ENCODE assay signal across 25 cellular contexts in genomic region chr5:55406292-55406691, GRCh38.
DNase-seq lines count a peak whose midpoint lies in the region; ATAC-seq and TF ChIP-seq lines count a peak whose summit lies in the region.
"Had no signal": no experiment of that assay in that cellular context is flagged by ENCODE, and none has a peak within 500 bp of the region (broad histone marks: within the 10 kb centered on the region; RNA-seq: fewer than 3 reads in every experiment).

No MANE protein-coding gene starts in this region.

- no peak overlapping the region for H2AFZ ChIP-seq in GM23338
- H2AFZ ChIP-seq: neural progenitor cell had no signal

- H3K36me3 Mint-ChIP-seq in GM23338 (ENCODE audit: low read depth) (peaks cover 41% of the 10 kb centered on the region), endodermal cell (ENCODE audit: low read depth) (peaks cover 57% of the 10 kb centered on the region)

- H3K9ac ChIP-seq in endodermal cell (ENCODE audit: extremely low read depth, low read length, poor library complexity, severe bottlenecking), result no peak overlapping the region
- H3K9ac ChIP-seq: neural progenitor cell had no signal

- ATAC-seq in GM23338 (peak; percentile 48), Right ventricle myocardium inferior (no peak), GM18517 (IDR thresholded peaks at IDR 0.05; ENCODE audit: unreplicated experiment) (no peak)
- ATAC-seq: stimulated activated effector memory CD8-positive, alpha-beta T cell treated with anti-CD3 and anti-CD28 coated beads, Interleukin-12 subunit alpha, Interleukin-12 subunit beta, amount 100 ng/mL, for 72 hours had no signal

- H3K27me3 ChIP-seq in GM23338 (ENCODE audit: insufficient read depth) (no peaks in the 10 kb centered on the region), endodermal cell (ENCODE audit: control insufficient read depth, insufficient read depth, low read length, poor library complexity, severe bottlenecking) (no peaks in the 10 kb centered on the region)
- H3K27me3 ChIP-seq: adrenal gland, neural progenitor cell, spleen had no signal

- H3K27ac Mint-ChIP-seq in GM23338, result no peak overlapping the region
- H3K27ac Mint-ChIP-seq in endodermal cell, result peak overlapping the region; percentile 62
- H3K27ac Mint-ChIP-seq: activated naive CD4-positive, alpha-beta T cell treated with anti-CD3 and anti-CD28 coated beads for 36 hours; activated T-cell treated with anti-CD3 and anti-CD28 coated beads, Interleukin-2, amount 50 U/mL, for 72 hours; immature natural killer cell; neural progenitor cell; stimulated activated effector memory CD8-positive, alpha-beta T cell treated with anti-CD3 and anti-CD28 coated beads, Interleukin-12 subunit alpha, Interleukin-12 subunit beta, amount 100 ng/mL, for 72 hours; type B pancreatic cell had no signal

- H3F3A ChIP-seq in GM23338 (replicated peaks; ENCODE audit: low read depth), result no peaks in the 10 kb centered on the region

- no peak for TF ChIP-seq CTCF in GM23338 (conservative IDR thresholded peaks at IDR 0.05; ENCODE audit: low read depth in 2 of 2)
- TF ChIP-seq CTCF in endodermal cell (conservative IDR thresholded peaks at IDR 0.05), result no peak

- H4K20me1 ChIP-seq in GM23338 (replicated peaks; ENCODE audit: insufficient read depth), result no peaks in the 10 kb centered on the region

- no peaks in the 10 kb centered on the region for H3K79me2 ChIP-seq in GM23338 (replicated peaks; ENCODE audit: insufficient read depth)

- intact Hi-C loops in Right ventricle myocardium inferior (cut with DNase I), result no loop called here

- H3K9me3 Mint-ChIP-seq in GM23338, result no peaks in the 10 kb centered on the region
- H3K9me3 Mint-ChIP-seq in endodermal cell, result no peaks in the 10 kb centered on the region
- H3K9me3 Mint-ChIP-seq: activated naive CD4-positive, alpha-beta T cell treated with anti-CD3 and anti-CD28 coated beads for 36 hours; activated T-cell treated with anti-CD3 and anti-CD28 coated beads, Interleukin-2, amount 50 U/mL, for 72 hours; brain; immature natural killer cell; neural progenitor cell; stimulated activated effector memory CD8-positive, alpha-beta T cell treated with anti-CD3 and anti-CD28 coated beads, Interleukin-12 subunit alpha, Interleukin-12 subunit beta, amount 100 ng/mL, for 72 hours; type B pancreatic cell had no signal

- H3K4me3 ChIP-seq in GM23338 (no peak overlapping the region), endodermal cell (ENCODE audit: low read length) (no peak overlapping the region)
- H3K4me3 ChIP-seq: adrenal gland, neural progenitor cell, spleen had no signal

- H3K9me3 ChIP-seq in endodermal cell (ENCODE audit: control insufficient read depth, low read length), result no peaks in the 10 kb centered on the region
- H3K9me3 ChIP-seq: adrenal gland, spleen had no signal

- H3K36me3 ChIP-seq in GM23338 (ENCODE audit: insufficient read depth) (peaks cover 11% of the 10 kb centered on the region), endodermal cell (ENCODE audit: control insufficient read depth, insufficient read depth, low read length) (peaks cover 75% of the 10 kb centered on the region)

- H3K27ac ChIP-seq in GM23338 (ENCODE audit: low read depth) (no peak overlapping the region), endodermal cell (ENCODE audit: low read depth, low read length) (no peak overlapping the region)
- H3K27ac ChIP-seq: adrenal gland, C4-2B, neural progenitor cell, spleen had no signal

- H3K4me1 ChIP-seq in GM23338 (ENCODE audit: insufficient read depth), result no peaks in the 10 kb centered on the region
- peaks cover 5% of the 10 kb centered on the region for H3K4me1 ChIP-seq in endodermal cell (ENCODE audit: control insufficient read depth, insufficient read depth, low read length)
- H3K4me1 ChIP-seq: adrenal gland, neural progenitor cell had no signal

- peak; percentile 11 for DNase-seq in GM23338 (ENCODE audit: low spot score)
- DNase-seq in NCI-H1417 treated with DMSO at 0.1 percent for 48 hours (lab: John Stamatoyannopoulos, UW), result peak; percentile 37
- peak; percentile 96 for DNase-seq in NCI-H748 treated with DMSO at 0.1 percent for 48 hours (lab: John Stamatoyannopoulos, UW)
- DNase-seq in endodermal cell, result peak; percentile 72
- DNase-seq in H4 (ENCODE audit: low spot score), result no peak
- no peak for DNase-seq in Right ventricle myocardium inferior (ENCODE audit: missing footprints)
- DNase-seq: activated CD4-positive, alpha-beta T cell treated with anti-CD3 and anti-CD28 coated beads, Interleukin-2, amount 50 U/mL, for 4 hours; activated naive CD4-positive, alpha-beta T cell treated with anti-CD3 and anti-CD28 coated beads for 36 hours; activated T-cell treated with anti-CD3 and anti-CD28 coated beads, Interleukin-2, amount 50 U/mL, for 72 hours; adrenal gland; cerebellar nuclear complex; H7; immature natural killer cell; KBM-7; right cardiac atrium; RPMI8226; spleen; stimulated activated CD4-positive, alpha-beta T cell treated with anti-CD3 and anti-CD28 coated beads, Interleukin-2, amount 100 ng/mL, for 48 hours; T-helper 1 cell had no signal

- H3K4me3 Mint-ChIP-seq in GM23338 (no peak overlapping the region), endodermal cell (no peak overlapping the region)
- H3K4me3 Mint-ChIP-seq: activated naive CD4-positive, alpha-beta T cell treated with anti-CD3 and anti-CD28 coated beads for 36 hours; activated T-cell treated with anti-CD3 and anti-CD28 coated beads, Interleukin-2, amount 50 U/mL, for 72 hours; brain; immature natural killer cell; neural progenitor cell; stimulated activated effector memory CD8-positive, alpha-beta T cell treated with anti-CD3 and anti-CD28 coated beads, Interleukin-12 subunit alpha, Interleukin-12 subunit beta, amount 100 ng/mL, for 72 hours; type B pancreatic cell had no signal

- 82% methylated on average over 2 of the region's 2 CpGs; no CpG with 5 or more reads in 1 of the 2 experiments for WGBS in endodermal cell (ENCODE audit: insufficient coverage in 1 of 2, insufficient read length in 1 of 2), 2 experiments

- no peaks in the 10 kb centered on the region for H3K4me1 Mint-ChIP-seq in GM23338
- H3K4me1 Mint-ChIP-seq in endodermal cell, result peaks cover 9% of the 10 kb centered on the region
- H3K4me1 Mint-ChIP-seq: brain; immature natural killer cell; neural progenitor cell; stimulated activated effector memory CD8-positive, alpha-beta T cell treated with anti-CD3 and anti-CD28 coated beads, Interleukin-12 subunit alpha, Interleukin-12 subunit beta, amount 100 ng/mL, for 72 hours had no signal

- H3K27me3 Mint-ChIP-seq in GM23338 (ENCODE audit: insufficient read depth, low read depth, poor library complexity) (no peaks in the 10 kb centered on the region), endodermal cell (ENCODE audit: insufficient read depth) (no peaks in the 10 kb centered on the region)
- H3K27me3 Mint-ChIP-seq: brain, type B pancreatic cell had no signal

- H3K4me2 ChIP-seq in GM23338, result no peak overlapping the region
- H3K4me2 ChIP-seq: neural progenitor cell had no signal

- H3K9me2 ChIP-seq in GM23338 (ENCODE audit: insufficient read depth), result no peaks in the 10 kb centered on the region

TF ChIP-seq in GM23338, 12 proteins besides CTCF, POLR2A, EP300 and RAD21 (continues in another document):
- TF ChIP-seq EZH2 (IDR thresholded peaks at IDR 0.05; ENCODE audit: low read depth, unreplicated experiment) (no peak), ZNF331 (CRISPR knock-in tag; IDR thresholded peaks at IDR 0.05; ENCODE audit: low read depth) (no peak), ETS1 (IDR thresholded peaks at IDR 0.05) (no peak), REST (IDR thresholded peaks at IDR 0.05; ENCODE audit: unreplicated experiment) (no peak), NANOG (IDR thresholded peaks at IDR 0.05; ENCODE audit: borderline replicate concordance) (no peak), ZNF114 (CRISPR knock-in tag; IDR thresholded peaks at IDR 0.05) (no peak), JUNB (IDR thresholded peaks at IDR 0.05; ENCODE audit: unreplicated experiment) (no peak), STAT1 (IDR thresholded peaks at IDR 0.05; ENCODE audit: unreplicated experiment) (no peak), CREB1 (CRISPR knock-in tag; IDR thresholded peaks at IDR 0.05; ENCODE audit: low read depth) (no peak)

Comparison
In these comparisons a context has a peak if more than half of its experiments do, and no peak if none do; other contexts are left out.
1. DNase-seq: peak in GM23338 (single experiment), NCI-H1417 treated with DMSO at 0.1 percent for 48 hours (single experiment), NCI-H748 treated with DMSO at 0.1 percent for 48 hours (single experiment) and endodermal cell (single experiment); none in H4 (single experiment) and Right ventricle myocardium inferior (single experiment).